Comparison of ENCODE assay signal across 9 cellular contexts in the genomic region with DNA sequence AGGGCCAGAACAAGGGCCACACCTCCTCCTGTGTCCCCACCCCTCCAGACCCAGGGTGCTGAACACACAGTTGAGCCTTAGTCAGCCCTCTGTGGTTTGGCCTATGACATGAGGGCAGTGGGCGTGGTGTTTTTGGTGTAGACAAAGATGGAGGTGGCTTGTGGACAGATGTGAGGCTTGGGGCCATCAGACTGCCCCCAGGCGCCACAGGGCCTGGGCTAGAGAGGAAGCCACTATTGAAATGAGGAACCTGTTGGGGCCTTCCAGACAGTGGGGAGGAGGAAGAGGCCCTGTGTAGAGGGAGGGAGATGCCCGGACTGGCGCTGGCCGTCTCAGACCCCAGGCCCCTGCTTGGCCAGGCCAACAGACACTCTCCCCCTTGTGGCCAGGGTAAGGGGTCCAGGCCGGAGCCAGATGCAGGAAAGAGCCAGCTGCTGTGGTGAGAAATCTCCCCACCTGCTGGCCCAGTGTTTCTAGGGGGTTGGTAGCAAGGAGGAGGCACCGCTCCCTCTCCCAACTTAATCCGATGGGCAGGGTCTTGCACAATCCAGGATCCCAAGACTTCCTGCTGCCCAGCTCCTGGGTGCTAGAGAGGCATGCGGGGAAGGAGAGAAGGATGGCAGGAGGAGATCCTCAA. TPM values are rescaled to one million over a fixed set of nuclear protein-coding genes. Genes with fewer than 3 reads are reported as not detected.
DNase-seq lines count a peak whose midpoint lies in the region; ATAC-seq lines count a peak whose summit lies in the region.
"Had no signal": no experiment of that assay in that cellular context is flagged by ENCODE, and none has a peak within 500 bp of the region (broad histone marks: within the 10 kb centered on the region; RNA-seq: fewer than 3 reads in every experiment).

No MANE protein-coding gene starts in this region.

- H3K27ac Mint-ChIP-seq in activated naive CD4-positive, alpha-beta T cell treated with anti-CD3 and anti-CD28 coated beads, Interleukin-2, amount 50 U/mL, for 72 hours, result peak overlapping the region; percentile 39 to 62
- peak overlapping the region; percentile 74 for H3K27ac Mint-ChIP-seq in activated T-helper 17 cell treated with anti-CD3 and anti-CD28 coated beads, Interleukin-2, amount 50 U/mL, for 72 hours

- ATAC-seq in activated naive CD4-positive, alpha-beta T cell treated with anti-CD3 and anti-CD28 coated beads, Interleukin-2, amount 50 U/mL, for 72 hours, result peak; percentile 22 to 87
- ATAC-seq in activated T-helper 17 cell treated with anti-CD3 and anti-CD28 coated beads, Interleukin-2, amount 50 U/mL, for 72 hours (replicated peaks), result peak; percentile 93

- no peaks in the 10 kb centered on the region for H3K36me3 Mint-ChIP-seq in activated naive CD4-positive, alpha-beta T cell treated with anti-CD3 and anti-CD28 coated beads, Interleukin-2, amount 50 U/mL, for 72 hours
- no peaks in the 10 kb centered on the region for H3K36me3 Mint-ChIP-seq in activated T-helper 17 cell treated with anti-CD3 and anti-CD28 coated beads, Interleukin-2, amount 50 U/mL, for 72 hours (ENCODE audit: low read depth)
- H3K36me3 Mint-ChIP-seq: brain had no signal

- peak overlapping the region; percentile 43 for H3K27ac ChIP-seq in substantia nigra (ENCODE audit: low read depth, low read length, poor library complexity, severe bottlenecking)

- no peak overlapping the region for H3K4me3 Mint-ChIP-seq in activated T-helper 17 cell treated with anti-CD3 and anti-CD28 coated beads, Interleukin-2, amount 50 U/mL, for 72 hours
- H3K4me3 Mint-ChIP-seq: brain had no signal

- no peaks in the 10 kb centered on the region for H3K27me3 Mint-ChIP-seq in activated T-helper 17 cell treated with anti-CD3 and anti-CD28 coated beads, Interleukin-2, amount 50 U/mL, for 72 hours

- H3K4me1 Mint-ChIP-seq in activated T-helper 17 cell treated with anti-CD3 and anti-CD28 coated beads, Interleukin-2, amount 50 U/mL, for 72 hours, result peaks cover 20% of the 10 kb centered on the region

- H3K9me3 Mint-ChIP-seq in activated naive CD4-positive, alpha-beta T cell treated with anti-CD3 and anti-CD28 coated beads, Interleukin-2, amount 50 U/mL, for 72 hours, result peaks cover 4 to 17% of the 10 kb centered on the region in 2 donors
- no peaks in the 10 kb centered on the region for H3K9me3 Mint-ChIP-seq in activated T-helper 17 cell treated with anti-CD3 and anti-CD28 coated beads, Interleukin-2, amount 50 U/mL, for 72 hours

- DNase-seq in activated naive CD4-positive, alpha-beta T cell treated with anti-CD3 and anti-CD28 coated beads, Interleukin-2, amount 50 U/mL, for 72 hours (ENCODE audit: low spot score in 2 of 2), result no peak
- DNase-seq in activated naive CD4-positive, alpha-beta T cell (lab: John Stamatoyannopoulos, UW), result no peak
- DNase-seq in HUDEP-2 (lab: John Stamatoyannopoulos, UW; ENCODE audit: unreplicated experiment in 76 of 76) (peak in 54 of 76 experiments; percentile 2 to 81 (median 48)), iris pigment epithelial cell (ENCODE audit: low read depth) (peak; percentile 20), substantia nigra (lab: John Stamatoyannopoulos, UW) (peak in 30 of 49 donors; percentile 16 to 77 (median 46)), HPDE6-E6E7 (ENCODE audit: extremely low spot score) (no peak), NCI-H1930 (lab: John Stamatoyannopoulos, UW) (no peak)

RNA-seq across cellular contexts. Expression of a gene that starts 53.8 kb away (rescaled TPM):
- 10 to 100 TPM; 13.4 to 14.6 TPM for total RNA-seq in activated naive CD4-positive, alpha-beta T cell treated with anti-CD3 and anti-CD28 coated beads, Interleukin-2, amount 50 U/mL, for 72 hours
- total RNA-seq in activated T-helper 17 cell treated with anti-CD3 and anti-CD28 coated beads, Interleukin-2, amount 50 U/mL, for 72 hours, result 10 to 100 TPM; 23.4 to 40.7 TPM

Comparison
In these comparisons a context has a peak if more than half of its experiments do, and no peak if none do; other contexts are left out.
1. DNase-seq: peak in HUDEP-2 (54 of 76), iris pigment epithelial cell (single experiment) and substantia nigra (30 of 49); none in activated naive CD4-positive, alpha-beta T cell treated with anti-CD3 and anti-CD28 coated beads, Interleukin-2, amount 50 U/mL, for 72 hours (0 of 2), activated naive CD4-positive, alpha-beta T cell (0 of 4), HPDE6-E6E7 (single experiment) and NCI-H1930 (0 of 2).